In genomic region chr15:63793046-63793483, GRCh38 we compare ENCODE assay signal across 1 cellular context.
A peak's percentile ranks its signal among the peaks of the same experiment; 100 is the strongest.
TF ChIP-seq lines count a peak whose summit lies in the region.

No MANE protein-coding gene starts in this region.

TF ChIP-seq in K562, 482 proteins besides CTCF, POLR2A, EP300 and RAD21 (continued from another document and continues in another):
- TF ChIP-seq, protein P1, sequence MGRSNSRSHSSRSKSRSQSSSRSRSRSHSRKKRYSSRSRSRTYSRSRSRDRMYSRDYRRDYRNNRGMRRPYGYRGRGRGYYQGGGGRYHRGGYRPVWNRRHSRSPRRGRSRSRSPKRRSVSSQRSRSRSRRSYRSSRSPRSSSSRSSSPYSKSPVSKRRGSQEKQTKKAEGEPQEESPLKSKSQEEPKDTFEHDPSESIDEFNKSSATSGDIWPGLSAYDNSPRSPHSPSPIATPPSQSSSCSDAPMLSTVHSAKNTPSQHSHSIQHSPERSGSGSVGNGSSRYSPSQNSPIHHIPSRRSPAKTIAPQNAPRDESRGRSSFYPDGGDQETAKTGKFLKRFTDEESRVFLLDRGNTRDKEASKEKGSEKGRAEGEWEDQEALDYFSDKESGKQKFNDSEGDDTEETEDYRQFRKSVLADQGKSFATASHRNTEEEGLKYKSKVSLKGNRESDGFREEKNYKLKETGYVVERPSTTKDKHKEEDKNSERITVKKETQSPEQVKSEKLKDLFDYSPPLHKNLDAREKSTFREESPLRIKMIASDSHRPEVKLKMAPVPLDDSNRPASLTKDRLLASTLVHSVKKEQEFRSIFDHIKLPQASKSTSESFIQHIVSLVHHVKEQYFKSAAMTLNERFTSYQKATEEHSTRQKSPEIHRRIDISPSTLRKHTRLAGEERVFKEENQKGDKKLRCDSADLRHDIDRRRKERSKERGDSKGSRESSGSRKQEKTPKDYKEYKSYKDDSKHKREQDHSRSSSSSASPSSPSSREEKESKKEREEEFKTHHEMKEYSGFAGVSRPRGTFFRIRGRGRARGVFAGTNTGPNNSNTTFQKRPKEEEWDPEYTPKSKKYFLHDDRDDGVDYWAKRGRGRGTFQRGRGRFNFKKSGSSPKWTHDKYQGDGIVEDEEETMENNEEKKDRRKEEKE (IDR thresholded peaks at IDR 0.05; ENCODE audit: borderline replicate concordance in 1 of 2, control insufficient read depth in 1 of 2, low read depth in 2 of 2, low read length in 1 of 2), result no peak
- TF ChIP-seq BRD9 (IDR thresholded peaks at IDR 0.05; ENCODE audit: low read depth, partially characterized antibody) (no peak), ZNF408 (CRISPR knock-in tag; IDR thresholded peaks at IDR 0.05; ENCODE audit: low read depth) (no peak), ZNF316 (IDR thresholded peaks at IDR 0.05) (no peak), BRD4 (IDR thresholded peaks at IDR 0.05) (no peak), SNRNP70 (optimal IDR thresholded peaks at IDR 0.05; ENCODE audit: low read depth, low read length) (no peak), CREB5 (CRISPR knock-in tag; IDR thresholded peaks at IDR 0.05) (peak; percentile 84), TAF7 (tag; IDR thresholded peaks at IDR 0.05) (peak; percentile 71), ZNF655 (CRISPR knock-in tag; IDR thresholded peaks at IDR 0.05) (no peak), SREBF2 (CRISPR knock-in tag; IDR thresholded peaks at IDR 0.05) (no peak), NR2C1 (IDR thresholded peaks at IDR 0.05) (no peak), NR2C1 (tag; IDR thresholded peaks at IDR 0.05) (peak; percentile 94), POLR2AphosphoS5 (IDR thresholded peaks at IDR 0.05; ENCODE audit: control insufficient read depth, insufficient read depth, low read depth, low read length) (no peak), ZNF561 (CRISPR knock-in tag; conservative IDR thresholded peaks at IDR 0.05) (0 out of 2 replicates have a peak, but pooled peaks have one; percentile 54), RBBP5 (IDR thresholded peaks at IDR 0.05; ENCODE audit: borderline replicate concordance, insufficient read depth, low read length, poor library complexity, severe bottlenecking) (no peak), SMARCA5 (IDR thresholded peaks at IDR 0.05) (no peak), ZNF165 (CRISPR knock-in tag; IDR thresholded peaks at IDR 0.05; ENCODE audit: borderline replicate concordance) (peak; percentile 94; the same call in 1 of the 2 replicates), MTF1 (CRISPR knock-in tag; IDR thresholded peaks at IDR 0.05; ENCODE audit: borderline replicate concordance) (peak; percentile 93), TAF9B (IDR thresholded peaks at IDR 0.05; ENCODE audit: partially characterized antibody) (no peak), CC2D1A (IDR thresholded peaks at IDR 0.05) (no peak), SUPT5H (IDR thresholded peaks at IDR 0.05) (no peak), PTRF (tag; IDR thresholded peaks at IDR 0.05) (peak; percentile 92), CXXC5 (CRISPR knock-in tag; IDR thresholded peaks at IDR 0.05) (peak; percentile 92), ZNF717 (CRISPR knock-in tag; IDR thresholded peaks at IDR 0.05) (peak; percentile 85), MYNN (IDR thresholded peaks at IDR 0.05) (no peak), MYNN (CRISPR knock-in tag; IDR thresholded peaks at IDR 0.05) (no peak), HDAC8 (tag; IDR thresholded peaks at IDR 0.05) (peak; percentile 99), ZNF232 (CRISPR knock-in tag; IDR thresholded peaks at IDR 0.05) (no peak), MYC (IDR thresholded peaks at IDR 0.05; ENCODE audit: low read depth, low read length) (no peak), MYC (CRISPR knock-in tag; IDR thresholded peaks at IDR 0.05; ENCODE audit: borderline replicate concordance, low read depth) (peak; percentile 91; the same call in 1 of the 2 replicates), CHAMP1 (IDR thresholded peaks at IDR 0.05) (no peak), BACH1 (tag; IDR thresholded peaks at IDR 0.05) (peak; percentile 92), ZNF583 (CRISPR knock-in tag; IDR thresholded peaks at IDR 0.05) (peak; percentile 96), POLR3G (IDR thresholded peaks at IDR 0.05; ENCODE audit: extremely low read depth, insufficient read length, insufficient replicate concordance) (no peak), BRF1 (IDR thresholded peaks at IDR 0.05; ENCODE audit: borderline replicate concordance, extremely low read depth, insufficient read length) (no peak)
- TF ChIP-seq, protein P2, sequence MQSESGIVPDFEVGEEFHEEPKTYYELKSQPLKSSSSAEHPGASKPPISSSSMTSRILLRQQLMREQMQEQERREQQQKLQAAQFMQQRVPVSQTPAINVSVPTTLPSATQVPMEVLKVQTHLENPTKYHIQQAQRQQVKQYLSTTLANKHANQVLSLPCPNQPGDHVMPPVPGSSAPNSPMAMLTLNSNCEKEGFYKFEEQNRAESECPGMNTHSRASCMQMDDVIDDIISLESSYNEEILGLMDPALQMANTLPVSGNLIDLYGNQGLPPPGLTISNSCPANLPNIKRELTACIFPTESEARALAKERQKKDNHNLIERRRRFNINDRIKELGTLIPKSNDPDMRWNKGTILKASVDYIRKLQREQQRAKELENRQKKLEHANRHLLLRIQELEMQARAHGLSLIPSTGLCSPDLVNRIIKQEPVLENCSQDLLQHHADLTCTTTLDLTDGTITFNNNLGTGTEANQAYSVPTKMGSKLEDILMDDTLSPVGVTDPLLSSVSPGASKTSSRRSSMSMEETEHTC (IDR thresholded peaks at IDR 0.05), result no peak
- TF ChIP-seq, protein P3, sequence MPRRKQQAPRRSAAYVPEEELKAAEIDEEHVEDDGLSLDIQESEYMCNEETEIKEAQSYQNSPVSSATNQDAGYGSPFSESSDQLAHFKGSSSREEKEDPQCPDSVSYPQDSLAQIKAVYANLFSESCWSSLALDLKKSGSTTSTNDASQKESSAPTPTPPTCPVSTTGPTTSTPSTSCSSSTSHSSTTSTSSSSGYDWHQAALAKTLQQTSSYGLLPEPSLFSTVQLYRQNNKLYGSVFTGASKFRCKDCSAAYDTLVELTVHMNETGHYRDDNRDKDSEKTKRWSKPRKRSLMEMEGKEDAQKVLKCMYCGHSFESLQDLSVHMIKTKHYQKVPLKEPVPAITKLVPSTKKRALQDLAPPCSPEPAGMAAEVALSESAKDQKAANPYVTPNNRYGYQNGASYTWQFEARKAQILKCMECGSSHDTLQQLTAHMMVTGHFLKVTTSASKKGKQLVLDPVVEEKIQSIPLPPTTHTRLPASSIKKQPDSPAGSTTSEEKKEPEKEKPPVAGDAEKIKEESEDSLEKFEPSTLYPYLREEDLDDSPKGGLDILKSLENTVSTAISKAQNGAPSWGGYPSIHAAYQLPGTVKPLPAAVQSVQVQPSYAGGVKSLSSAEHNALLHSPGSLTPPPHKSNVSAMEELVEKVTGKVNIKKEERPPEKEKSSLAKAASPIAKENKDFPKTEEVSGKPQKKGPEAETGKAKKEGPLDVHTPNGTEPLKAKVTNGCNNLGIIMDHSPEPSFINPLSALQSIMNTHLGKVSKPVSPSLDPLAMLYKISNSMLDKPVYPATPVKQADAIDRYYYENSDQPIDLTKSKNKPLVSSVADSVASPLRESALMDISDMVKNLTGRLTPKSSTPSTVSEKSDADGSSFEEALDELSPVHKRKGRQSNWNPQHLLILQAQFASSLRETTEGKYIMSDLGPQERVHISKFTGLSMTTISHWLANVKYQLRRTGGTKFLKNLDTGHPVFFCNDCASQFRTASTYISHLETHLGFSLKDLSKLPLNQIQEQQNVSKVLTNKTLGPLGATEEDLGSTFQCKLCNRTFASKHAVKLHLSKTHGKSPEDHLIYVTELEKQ (CRISPR knock-in tag; IDR thresholded peaks at IDR 0.05), result peak; percentile 93
- TF ChIP-seq, protein P4, sequence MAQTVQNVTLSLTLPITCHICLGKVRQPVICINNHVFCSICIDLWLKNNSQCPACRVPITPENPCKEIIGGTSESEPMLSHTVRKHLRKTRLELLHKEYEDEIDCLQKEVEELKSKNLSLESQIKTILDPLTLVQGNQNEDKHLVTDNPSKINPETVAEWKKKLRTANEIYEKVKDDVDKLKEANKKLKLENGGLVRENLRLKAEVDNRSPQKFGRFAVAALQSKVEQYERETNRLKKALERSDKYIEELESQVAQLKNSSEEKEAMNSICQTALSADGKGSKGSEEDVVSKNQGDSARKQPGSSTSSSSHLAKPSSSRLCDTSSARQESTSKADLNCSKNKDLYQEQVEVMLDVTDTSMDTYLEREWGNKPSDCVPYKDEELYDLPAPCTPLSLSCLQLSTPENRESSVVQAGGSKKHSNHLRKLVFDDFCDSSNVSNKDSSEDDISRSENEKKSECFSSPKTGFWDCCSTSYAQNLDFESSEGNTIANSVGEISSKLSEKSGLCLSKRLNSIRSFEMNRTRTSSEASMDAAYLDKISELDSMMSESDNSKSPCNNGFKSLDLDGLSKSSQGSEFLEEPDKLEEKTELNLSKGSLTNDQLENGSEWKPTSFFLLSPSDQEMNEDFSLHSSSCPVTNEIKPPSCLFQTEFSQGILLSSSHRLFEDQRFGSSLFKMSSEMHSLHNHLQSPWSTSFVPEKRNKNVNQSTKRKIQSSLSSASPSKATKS (CRISPR knock-in tag; IDR thresholded peaks at IDR 0.05), result 0 out of 2 replicates have a peak, but pooled peaks have one; percentile 23
- TF ChIP-seq, protein P5, sequence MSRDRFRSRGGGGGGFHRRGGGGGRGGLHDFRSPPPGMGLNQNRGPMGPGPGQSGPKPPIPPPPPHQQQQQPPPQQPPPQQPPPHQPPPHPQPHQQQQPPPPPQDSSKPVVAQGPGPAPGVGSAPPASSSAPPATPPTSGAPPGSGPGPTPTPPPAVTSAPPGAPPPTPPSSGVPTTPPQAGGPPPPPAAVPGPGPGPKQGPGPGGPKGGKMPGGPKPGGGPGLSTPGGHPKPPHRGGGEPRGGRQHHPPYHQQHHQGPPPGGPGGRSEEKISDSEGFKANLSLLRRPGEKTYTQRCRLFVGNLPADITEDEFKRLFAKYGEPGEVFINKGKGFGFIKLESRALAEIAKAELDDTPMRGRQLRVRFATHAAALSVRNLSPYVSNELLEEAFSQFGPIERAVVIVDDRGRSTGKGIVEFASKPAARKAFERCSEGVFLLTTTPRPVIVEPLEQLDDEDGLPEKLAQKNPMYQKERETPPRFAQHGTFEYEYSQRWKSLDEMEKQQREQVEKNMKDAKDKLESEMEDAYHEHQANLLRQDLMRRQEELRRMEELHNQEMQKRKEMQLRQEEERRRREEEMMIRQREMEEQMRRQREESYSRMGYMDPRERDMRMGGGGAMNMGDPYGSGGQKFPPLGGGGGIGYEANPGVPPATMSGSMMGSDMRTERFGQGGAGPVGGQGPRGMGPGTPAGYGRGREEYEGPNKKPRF (IDR thresholded peaks at IDR 0.05; ENCODE audit: low read depth, low read length), result no peak
- TF ChIP-seq, protein P6, sequence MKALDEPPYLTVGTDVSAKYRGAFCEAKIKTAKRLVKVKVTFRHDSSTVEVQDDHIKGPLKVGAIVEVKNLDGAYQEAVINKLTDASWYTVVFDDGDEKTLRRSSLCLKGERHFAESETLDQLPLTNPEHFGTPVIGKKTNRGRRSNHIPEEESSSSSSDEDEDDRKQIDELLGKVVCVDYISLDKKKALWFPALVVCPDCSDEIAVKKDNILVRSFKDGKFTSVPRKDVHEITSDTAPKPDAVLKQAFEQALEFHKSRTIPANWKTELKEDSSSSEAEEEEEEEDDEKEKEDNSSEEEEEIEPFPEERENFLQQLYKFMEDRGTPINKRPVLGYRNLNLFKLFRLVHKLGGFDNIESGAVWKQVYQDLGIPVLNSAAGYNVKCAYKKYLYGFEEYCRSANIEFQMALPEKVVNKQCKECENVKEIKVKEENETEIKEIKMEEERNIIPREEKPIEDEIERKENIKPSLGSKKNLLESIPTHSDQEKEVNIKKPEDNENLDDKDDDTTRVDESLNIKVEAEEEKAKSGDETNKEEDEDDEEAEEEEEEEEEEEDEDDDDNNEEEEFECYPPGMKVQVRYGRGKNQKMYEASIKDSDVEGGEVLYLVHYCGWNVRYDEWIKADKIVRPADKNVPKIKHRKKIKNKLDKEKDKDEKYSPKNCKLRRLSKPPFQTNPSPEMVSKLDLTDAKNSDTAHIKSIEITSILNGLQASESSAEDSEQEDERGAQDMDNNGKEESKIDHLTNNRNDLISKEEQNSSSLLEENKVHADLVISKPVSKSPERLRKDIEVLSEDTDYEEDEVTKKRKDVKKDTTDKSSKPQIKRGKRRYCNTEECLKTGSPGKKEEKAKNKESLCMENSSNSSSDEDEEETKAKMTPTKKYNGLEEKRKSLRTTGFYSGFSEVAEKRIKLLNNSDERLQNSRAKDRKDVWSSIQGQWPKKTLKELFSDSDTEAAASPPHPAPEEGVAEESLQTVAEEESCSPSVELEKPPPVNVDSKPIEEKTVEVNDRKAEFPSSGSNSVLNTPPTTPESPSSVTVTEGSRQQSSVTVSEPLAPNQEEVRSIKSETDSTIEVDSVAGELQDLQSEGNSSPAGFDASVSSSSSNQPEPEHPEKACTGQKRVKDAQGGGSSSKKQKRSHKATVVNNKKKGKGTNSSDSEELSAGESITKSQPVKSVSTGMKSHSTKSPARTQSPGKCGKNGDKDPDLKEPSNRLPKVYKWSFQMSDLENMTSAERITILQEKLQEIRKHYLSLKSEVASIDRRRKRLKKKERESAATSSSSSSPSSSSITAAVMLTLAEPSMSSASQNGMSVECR (CRISPR knock-in tag; IDR thresholded peaks at IDR 0.05), result no peak
